In the genomic region with DNA sequence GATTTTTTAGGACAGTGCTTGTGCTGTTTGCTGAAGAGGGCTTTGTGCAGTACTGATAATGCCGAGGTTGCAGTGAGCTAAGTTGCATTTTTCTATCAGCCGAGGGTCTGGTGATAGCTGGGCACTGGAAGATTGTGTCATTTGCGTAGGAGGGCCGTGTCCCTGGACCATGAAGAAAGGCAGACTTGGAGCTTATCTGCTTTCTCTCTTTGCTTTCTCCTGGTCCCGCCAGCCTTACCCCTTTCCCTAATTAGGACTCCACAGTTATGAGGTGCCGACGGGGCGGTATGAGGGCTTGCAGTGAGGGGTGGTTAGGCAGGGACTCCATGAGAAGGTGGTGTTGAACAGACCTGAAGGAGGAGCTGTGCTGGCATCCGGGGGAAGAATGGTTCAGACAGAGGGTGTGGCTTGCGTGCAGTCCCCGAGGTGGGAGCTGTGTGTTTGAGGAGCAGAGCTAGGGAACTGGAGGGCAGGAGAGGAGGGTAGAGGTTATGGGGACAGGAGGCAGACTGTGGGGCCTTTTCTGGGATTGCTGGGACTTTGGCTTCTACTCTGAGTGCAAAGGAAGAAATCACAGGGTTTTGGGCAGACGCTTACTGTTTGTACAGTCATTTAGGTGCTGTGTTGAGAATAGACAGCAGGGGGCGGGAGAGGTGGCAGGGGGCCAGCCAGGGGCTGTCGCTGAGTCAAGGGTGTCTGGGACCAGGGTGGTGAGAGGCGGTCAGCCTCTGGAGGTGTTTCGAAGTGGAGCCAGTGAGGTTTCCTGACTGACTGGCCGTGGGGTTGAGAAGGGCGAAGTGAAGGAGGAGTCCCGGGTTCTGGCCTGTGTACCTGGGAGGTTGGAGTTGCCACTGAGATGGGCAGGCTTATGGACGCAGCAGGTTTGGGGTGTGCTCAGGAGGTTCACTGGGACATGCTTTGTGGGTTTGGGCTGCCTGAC, we compare ENCODE assay signal across 8 cellular contexts. TPM values are rescaled to one million over a fixed set of nuclear protein-coding genes. Genes with fewer than 3 reads are reported as not detected.
DNase-seq lines count a peak whose midpoint lies in the region; ATAC-seq, FAIRE-seq and TF ChIP-seq lines count a peak whose summit lies in the region.

No MANE protein-coding gene starts in this region.

- DNase-seq in NCI-H748 (lab: John Stamatoyannopoulos, UW; ENCODE audit: unreplicated experiment) (peak; percentile 15), NCI-H748 treated with DMSO at 0.1 percent for 48 hours (lab: John Stamatoyannopoulos, UW) (no peak), HT1080 (ENCODE audit: low read depth) (peak; percentile 17), UCSD-AML1 (lab: John Stamatoyannopoulos, UW; ENCODE audit: unreplicated experiment) (peak; percentile 38), GM12878 (ENCODE audit: low read depth, low spot score) (no peak), kidney tubule cell (ENCODE audit: low spot score) (peak; percentile 74)
- DNase-seq in stimulated activated CD4-positive, alpha-beta T cell treated with anti-CD3 and anti-CD28 coated beads, Interleukin-4, amount 100 ng/mL, for 48 hours (ENCODE audit: low read depth in 2 of 2), result peak; percentile 65 to 75

- no peak for TF ChIP-seq POLR2A in GM12878 (IDR thresholded peaks at IDR 0.05; ENCODE audit: low read depth, low read length)

- ATAC-seq in GM12878 (peak; percentile 79), GM21526 (IDR thresholded peaks at IDR 0.05; ENCODE audit: low FRiP score, unreplicated experiment) (no peak)

- H3K4me3 ChIP-seq in GM12878, result no peak overlapping the region

- BruUV-seq in GM12878 (replicated peaks; lab: Mats Ljungman, UMichigan), result no TSS peak

- no peaks in the 10 kb centered on the region for H3K9me3 ChIP-seq in GM12878 (replicated peaks; ENCODE audit: control insufficient read depth, insufficient read depth, low read length)

- FAIRE-seq in GM12878 (lab: Jason Lieb, UNC), result peak; percentile 72

- RAD21 ChIA-PET in GM12878 (lab: Charles Lee; ENCODE audit: unreplicated experiment), result interaction anchor here (0.5 to 1.4 kb wide), 8 partner anchors 10 to 197 kb away, joined by 3 to 9 read pairs (median 4); no protein-coding TSS in a partner anchor

- peak; percentile 23 to 35 (median 31); a peak in 3 of 6 replicates for TF ChIP-seq CTCF in GM12878 (IDR thresholded peaks at IDR 0.05 in 2 of 3, conservative IDR thresholded peaks at IDR 0.05 in 1 of 3; ENCODE audit: control insufficient read depth in 2 of 3, extremely low read depth in 1 of 3, insufficient read depth in 1 of 3, low read depth in 3 of 3, low read length in 3 of 3)

- peak; percentile 55 for TF ChIP-seq RAD21 in GM12878 (IDR thresholded peaks at IDR 0.05; ENCODE audit: insufficient read depth, low read depth, low read length)

- 36% methylated on average over 20 of the region's 20 CpGs for WGBS in GM12878 (ENCODE audit: insufficient coverage, insufficient replicate concordance, low lambda C conversion rate, missing lambda C conversion rate)

- in situ Hi-C loops in GM12878 (cut with MboI), result no loop called here

- no peak overlapping the region for H3K27ac ChIP-seq in GM12878 (ENCODE audit: control insufficient read depth, insufficient read depth)

- H3K27me3 ChIP-seq in GM12878 (replicated peaks in 1 of 2; ENCODE audit: control insufficient read depth in 2 of 2, insufficient read depth in 2 of 2, low read length in 1 of 2), result no peaks in the 10 kb centered on the region

- no peak overlapping the region for H2AFZ ChIP-seq in GM12878 (ENCODE audit: control insufficient read depth, low read depth, low read length)

- H3K9ac ChIP-seq in GM12878 (ENCODE audit: control insufficient read depth, insufficient read depth, low read length), result no peak overlapping the region

- SMC1A ChIA-PET in GM12878 (lab: Charles Lee; ENCODE audit: uncharacterized antibody, unreplicated experiment), result interaction anchor here (0.5 to 2.2 kb wide), 12 partner anchors 10 to 244 kb away, joined by 3 to 7 read pairs (median 3); no protein-coding TSS in a partner anchor

- H4K20me1 ChIP-seq in GM12878 (ENCODE audit: control insufficient read depth, insufficient read depth), result no peaks in the 10 kb centered on the region

- H3K36me3 ChIP-seq in GM12878 (ENCODE audit: control insufficient read depth in 2 of 2, insufficient read depth in 2 of 2, low read length in 1 of 2), result no peaks in the 10 kb centered on the region; a peak in 1 of 4 replicates

- POLR2A ChIA-PET in GM12878 (lab: Charles Lee), result no interaction called here

- no peak for TF ChIP-seq EP300 in GM12878 (IDR thresholded peaks at IDR 0.05; ENCODE audit: borderline replicate concordance in 1 of 2, control insufficient read depth in 1 of 2, low read depth in 2 of 2, low read length in 2 of 2)

- H3K79me2 ChIP-seq in GM12878 (ENCODE audit: control insufficient read depth, insufficient read depth, low read length), result no peaks in the 10 kb centered on the region

- CTCF ChIA-PET in GM12878 (lab: Yijun Ruan, JAX), result interaction anchor here (0.6 to 4.5 kb wide), 15 partner anchors 9 to 324 kb away, joined by 3 to 30 read pairs (median 4); no protein-coding TSS in a partner anchor

- H3K4me1 ChIP-seq in GM12878 (ENCODE audit: control insufficient read depth, insufficient read depth, low read length), result no peaks in the 10 kb centered on the region; the same call in 1 of the 2 replicates

- no peak overlapping the region for H3K4me2 ChIP-seq in GM12878 (ENCODE audit: control insufficient read depth, insufficient read depth)

- intact Hi-C loops in GM12878 (cut with micrococcal nuclease; ENCODE audit: unreplicated experiment), result loop anchor here (2.0 kb wide), 1 partner anchor 200 kb away; no protein-coding TSS in a partner anchor

TF ChIP-seq in GM12878, 131 proteins besides CTCF, POLR2A, EP300 and RAD21:
- TF ChIP-seq HDAC6 (IDR thresholded peaks at IDR 0.05; ENCODE audit: unreplicated experiment) (no peak), SMC3 (IDR thresholded peaks at IDR 0.05; ENCODE audit: borderline replicate concordance, low read length) (peak; percentile 20; the same call in 1 of the 2 replicates), MTA2 (IDR thresholded peaks at IDR 0.05; ENCODE audit: low read depth) (no peak), MYC (IDR thresholded peaks at IDR 0.05; ENCODE audit: insufficient read depth, insufficient read length, insufficient replicate concordance, low read length, severe bottlenecking) (no peak), SMAD5 (IDR thresholded peaks at IDR 0.05; ENCODE audit: low read depth) (no peak)

RNA-seq across cellular contexts. Expression of a gene that starts 43.4 kb away (rescaled TPM):
- total RNA-seq in HT1080 (2014; rRNA removed; shearing (Covaris generic)), result not detected in 2 replicates
- not detected in 2 replicates for polyA plus RNA-seq in HT1080 (2015; cell fraction: cytosol; rRNA removed)
- polyA plus RNA-seq in HT1080 (2015; cell fraction: nucleus; rRNA removed), result not detected in 2 replicates
- total RNA-seq in GM12878 (2013; cell fraction: nucleolus; rRNA removed), result 13.7 and 18.8 TPM in 2 replicates
- total RNA-seq in GM12878 (2014; rRNA removed), result 1.1 and 1.9 TPM in 2 replicates
- 1.1 and 1.4 TPM in 2 replicates for total RNA-seq in GM12878 (2014; rRNA removed; fragmentation: Illumina TruSeq; extraction: Trizol)
- 1.5 and 1.8 TPM in 2 replicates for total RNA-seq in GM12878 (2021)
- 1.3 TPM for polyA plus RNA-seq in GM12878 (2011; ENCODE audit: low read depth)
- 5.5 and 15.7 TPM in 2 replicates for polyA plus RNA-seq in GM12878 (2011; rRNA removed)
- 22.9 and 31.0 TPM in 2 replicates for polyA plus RNA-seq in GM12878 (2011; cell fraction: cytosol; rRNA removed)
- 9.8 and 13.4 TPM in 2 replicates for polyA plus RNA-seq in GM12878 (2011; cell fraction: nucleus; rRNA removed)
- polyA plus RNA-seq in GM12878 (2012), result 1.2 and 1.3 TPM in 2 replicates
- polyA plus RNA-seq in GM12878 (2014; fragmentation: Illumina TruSeq; extraction: Trizol), result 0.84 and 2.6 TPM in 2 replicates
- polyA plus RNA-seq in GM12878 (2014; fragmentation: Nextera tagmentation; extraction: Ambion mirVana), result 1 to 10 TPM; 1.7 to 1.9 TPM
- polyA plus RNA-seq in GM12878 (2014; rRNA removed), result 0.97 and 1.3 TPM in 2 replicates
- polyA plus RNA-seq in GM12878 (2016; fragmentation: Nextera tagmentation; extraction: Ambion mirVana), result under 1 TPM; 0.88 to 1.00 TPM
- 24.3 and 26.7 TPM in 2 replicates for polyA minus RNA-seq in GM12878 (2011; rRNA and poly(A)+ RNA removed)
- polyA minus RNA-seq in GM12878 (2011; cell fraction: cytosol; rRNA and poly(A)+ RNA removed), result 9.3 and 10.8 TPM in 2 replicates
- polyA minus RNA-seq in GM12878 (2011; cell fraction: nucleus; rRNA and poly(A)+ RNA removed), result 5.0 and 7.0 TPM in 2 replicates

Comparison
In these comparisons a context has a peak if more than half of its experiments do, and no peak if none do; other contexts are left out.
1. DNase-seq: peak in NCI-H748 (single experiment), HT1080 (single experiment), UCSD-AML1 (single experiment), kidney tubule cell (single experiment) and stimulated activated CD4-positive, alpha-beta T cell treated with anti-CD3 and anti-CD28 coated beads, Interleukin-4, amount 100 ng/mL, for 48 hours (2 of 2); none in NCI-H748 treated with DMSO at 0.1 percent for 48 hours (single experiment) and GM12878 (single experiment).